ENCODE assay signal across 10 cellular contexts in the genomic region with DNA sequence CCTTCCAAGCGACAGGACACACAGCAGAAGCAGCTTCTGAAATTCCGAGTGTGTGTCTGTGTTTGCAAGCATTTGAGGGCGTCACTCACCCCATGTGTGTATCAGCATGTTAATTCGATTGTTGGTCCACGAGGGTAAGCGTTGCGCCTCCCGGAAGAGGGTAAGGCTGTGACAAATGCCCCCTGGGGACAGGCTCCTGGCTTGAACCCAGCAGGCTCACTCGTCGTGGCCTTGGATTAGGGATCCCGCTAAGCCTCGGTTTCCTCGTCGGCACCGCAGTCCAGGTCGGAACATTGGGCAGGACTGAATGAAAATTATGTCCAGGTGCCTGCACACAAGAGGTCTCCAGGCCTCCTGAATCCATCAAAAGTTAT. TPM values are rescaled to one million over a fixed set of nuclear protein-coding genes. Genes with fewer than 3 reads are reported as not detected.
DNase-seq lines count a peak whose midpoint lies in the region; ATAC-seq, FAIRE-seq and TF ChIP-seq lines count a peak whose summit lies in the region.
"Had no signal": no experiment of that assay in that cellular context is flagged by ENCODE, and none has a peak within 500 bp of the region (broad histone marks: within the 10 kb centered on the region; RNA-seq: fewer than 3 reads in every experiment).

No MANE protein-coding gene starts in this region.

- H3K36me3 ChIP-seq in PC-3 (ENCODE audit: low read depth, low read length) = no peaks in the 10 kb centered on the region; the same call in 1 of the 2 replicates
- H3K36me3 ChIP-seq in endocrine pancreas (ENCODE audit: control insufficient read depth, insufficient read depth, low read length) = no peaks in the 10 kb centered on the region
- no peaks in the 10 kb centered on the region for H3K36me3 ChIP-seq in pancreas
- no peaks in the 10 kb centered on the region for H3K36me3 ChIP-seq in ovary

- H3F3A ChIP-seq in PC-3 (ENCODE audit: low read length, unreplicated experiment) = no peaks in the 10 kb centered on the region

- peaks cover 30% of the 10 kb centered on the region for H3K79me2 ChIP-seq in PC-3 (ENCODE audit: low read length)

- BruUV-seq in PC-3 (replicated peaks; lab: Mats Ljungman, UMichigan) = no TSS peak

- H2AFZ ChIP-seq in PC-3 (ENCODE audit: low read length) = peak overlapping the region; percentile 58

- H3K9ac ChIP-seq in PC-3 (ENCODE audit: low read length) = no peak overlapping the region
- peak overlapping the region; percentile 19 for H3K9ac ChIP-seq in endocrine pancreas (ENCODE audit: control insufficient read depth, insufficient read depth, low read length)

- H3K9me3 ChIP-seq in PC-3 (ENCODE audit: low read length) (no peaks in the 10 kb centered on the region), endocrine pancreas (ENCODE audit: control insufficient read depth, low read length) (no peaks in the 10 kb centered on the region), pancreas (no peaks in the 10 kb centered on the region), ovary (no peaks in the 10 kb centered on the region)

- H3K9me2 ChIP-seq in PC-3 (replicated peaks; ENCODE audit: low read length) = no peaks in the 10 kb centered on the region

- no peak for FAIRE-seq in pancreas (lab: Jason Lieb, UNC)

- DNase-seq in Daoy (ENCODE audit: low read depth) (peak; percentile 32), PC-3 (no peak), pancreas (peak in 1 of 6 donors; percentile 68), ovary (no peak), NCI-H187 (lab: John Stamatoyannopoulos, UW) (no peak)
- DNase-seq in stimulated activated CD4-positive, alpha-beta T cell treated with anti-CD3 and anti-CD28 coated beads, Interleukin-4, amount 100 ng/mL, for 24 hours = no peak
- DNase-seq: NCI-H1694 had no signal

- H3K27ac ChIP-seq in PC-3 (ENCODE audit: low read length) = no peak overlapping the region
- H3K27ac ChIP-seq in pancreas = peak overlapping the region; percentile 76 to 83 (median 80)
- H3K27ac ChIP-seq in ovary = no peak overlapping the region

- intact Hi-C loops in PC-3 (cut with micrococcal nuclease) (no loop called here), pancreas (cut with DNase I) (no loop called here), ovary (cut with DNase I) (no loop called here)

- CTCF ChIA-PET in PC-3 (lab: Charles Lee) = no interaction called here

- no peak for TF ChIP-seq POLR2A in ovary (IDR thresholded peaks at IDR 0.05)

- H3K4me2 ChIP-seq in PC-3 (ENCODE audit: low read length) = peak overlapping the region; percentile 91

- POLR2A ChIA-PET in PC-3 (lab: Charles Lee; ENCODE audit: unreplicated experiment) = no interaction called here

- H3K27me3 ChIP-seq in PC-3 (ENCODE audit: low read length) (no peaks in the 10 kb centered on the region), endocrine pancreas (ENCODE audit: control insufficient read depth, insufficient read depth, low read length) (no peaks in the 10 kb centered on the region), pancreas (no peaks in the 10 kb centered on the region), ovary (no peaks in the 10 kb centered on the region)

- ATAC-seq in PC-3 (no peak), pancreas (no peak), GM21360 (IDR thresholded peaks at IDR 0.05; ENCODE audit: unreplicated experiment) (no peak)

- H3K4me1 ChIP-seq in PC-3 (ENCODE audit: insufficient read depth, low read length) (peaks cover 3% of the 10 kb centered on the region; the same call in 1 of the 2 replicates), endocrine pancreas (ENCODE audit: control insufficient read depth, insufficient read depth, low read length) (no peaks in the 10 kb centered on the region), pancreas (peaks cover 0 to 4% (median 0%) of the 10 kb centered on the region in 3 donors), ovary (ENCODE audit: insufficient read depth) (no peaks in the 10 kb centered on the region)

- H4K20me1 ChIP-seq in PC-3 (ENCODE audit: low read length) = no peaks in the 10 kb centered on the region

- H3K4me3 ChIP-seq in PC-3 (ENCODE audit: low read length) (peak overlapping the region; percentile 88; the same call in 1 of the 2 replicates), endocrine pancreas (ENCODE audit: control insufficient read depth, insufficient read depth, low read length) (no peak overlapping the region), pancreas (peak overlapping the region in 3 of 4 donors; percentile 77 to 90 (median 87)), ovary (no peak overlapping the region)

- TF ChIP-seq EP300 in ovary (IDR thresholded peaks at IDR 0.05) = no peak

- 67% methylated on average over 16 of the region's 16 CpGs for WGBS in pancreas, 2 donors
- WGBS in ovary, 3 donors = 51 to 70% (median 64%) methylated on average over 16 of the region's 16 CpGs

- TF ChIP-seq CTCF in PC-3 (conservative IDR thresholded peaks at IDR 0.05; ENCODE audit: low read depth, low read length) (no peak), pancreas (IDR thresholded peaks at IDR 0.05) (no peak), ovary (IDR thresholded peaks at IDR 0.05) (no peak)

RNA-seq across cellular contexts. Expression of a gene that starts 0.6 kb away (rescaled TPM):
- 11.7 and 15.8 TPM in 2 replicates for total RNA-seq in Daoy (2014; rRNA removed; shearing (Covaris generic))
- total RNA-seq in PC-3 (2014; rRNA removed) = 133 and 149 TPM in 2 replicates
- 100 to 1,000 TPM in 1 of 6 donors, 10 to 100 TPM in 5; 45.6 to 104 (median 73.4) TPM for total RNA-seq in pancreas
- 100 to 1,000 TPM; 143 to 216 TPM for polyA plus RNA-seq in pancreas
- 10 to 100 TPM in 4 of 7 donors, 1 to 10 TPM in 3; 4.9 to 35.6 (median 11.4) TPM for total RNA-seq in ovary
- 10 to 100 TPM in 1 of 2 donors, 1 to 10 TPM in 1; 8.2 to 25.0 TPM for polyA plus RNA-seq in ovary

RNA-seq across cellular contexts. Expression of a gene that starts 2.8 kb away (rescaled TPM):
- not detected in 2 replicates for total RNA-seq in Daoy (2014; rRNA removed; shearing (Covaris generic))
- total RNA-seq in PC-3 (2014; rRNA removed) (not detected in 2 replicates), pancreas (1 to 10 TPM; 1.1 to 3.7 (median 1.8) TPM), ovary (under 1 TPM in 2 of 7 donors, not detected in 5; 0.38 to 0.50 TPM)
- polyA plus RNA-seq in pancreas (10 to 100 TPM in 1 of 2 donors, 1 to 10 TPM in 1; 8.8 to 35.6 TPM), ovary (under 1 TPM in 1 of 2 donors, not detected in 1; 0.40 TPM)
- total RNA-seq: dermis microvascular lymphatic vessel endothelial cell had no signal

RNA-seq across cellular contexts. Expression of a gene that starts 6.7 kb away (rescaled TPM):
- 31.9 and 135 TPM in 2 replicates for total RNA-seq in Daoy (2014; rRNA removed; shearing (Covaris generic))
- total RNA-seq in PC-3 (2014; rRNA removed) (101 and 141 TPM in 2 replicates), pancreas (10 to 100 TPM; 31.6 to 56.6 (median 47.3) TPM), ovary (10 to 100 TPM; 11.9 to 77.8 (median 58.3) TPM)
- polyA plus RNA-seq in pancreas (10 to 100 TPM; 91.0 to 95.6 TPM), ovary (10 to 100 TPM; 44.6 to 53.7 TPM)

RNA-seq across cellular contexts. Expression of a gene that starts 7.0 kb away (rescaled TPM):
- total RNA-seq in Daoy (2014; rRNA removed; shearing (Covaris generic)) = 47.3 and 48.9 TPM in 2 replicates
- total RNA-seq in PC-3 (2014; rRNA removed) = 81.1 and 84.4 TPM in 2 replicates
- 10 to 100 TPM; 16.8 to 27.9 (median 22.5) TPM for total RNA-seq in pancreas
- polyA plus RNA-seq in pancreas = 10 to 100 TPM; 63.7 to 71.5 TPM
- total RNA-seq in ovary = 10 to 100 TPM; 39.5 to 71.7 (median 50.8) TPM
- 10 to 100 TPM in 1 of 2 donors, 1 to 10 TPM in 1; 4.2 to 63.0 TPM for polyA plus RNA-seq in ovary

RNA-seq across cellular contexts. Expression of a gene that starts 32.5 kb away (rescaled TPM):
- not detected in 2 replicates for total RNA-seq in Daoy (2014; rRNA removed; shearing (Covaris generic))
- total RNA-seq in PC-3 (2014; rRNA removed) (not detected in 2 replicates), pancreas (not detected), ovary (under 1 TPM in 1 of 7 donors, not detected in 6; 0.52 TPM)
- polyA plus RNA-seq in pancreas (1 to 10 TPM; 2.2 to 5.9 TPM), ovary (under 1 TPM; 0.46 to 0.48 TPM)
- total RNA-seq: dermis microvascular lymphatic vessel endothelial cell had no signal

Comparison
In these comparisons a context has a peak if more than half of its experiments do, and no peak if none do; other contexts are left out.
1. H3K27ac ChIP-seq: peak in pancreas (4 of 4); none in PC-3 (single experiment) and ovary (0 of 2).
2. H3K4me3 ChIP-seq: peak in PC-3 (single experiment) and pancreas (3 of 4); none in endocrine pancreas (single experiment) and ovary (single experiment).